ENCODE assay signal across 22 cellular contexts in genomic region chr7:103944230-103944900, GRCh38. TPM values are rescaled to one million over a fixed set of nuclear protein-coding genes. Genes with fewer than 3 reads are reported as not detected.
"Had no signal": no experiment of that assay in that cellular context is flagged by ENCODE, and none has a peak within 500 bp of the region (broad histone marks: within the 10 kb centered on the region; RNA-seq: fewer than 3 reads in every experiment).

No MANE protein-coding gene starts in this region.

- DNase-seq: activated CD4-positive, alpha-beta T cell treated with anti-CD3 and anti-CD28 coated beads for 4 hours; activated CD4-positive, alpha-beta T cell treated with anti-CD3 and anti-CD28 coated beads, Interleukin-2, amount 50 U/mL, for 4 hours; activated naive CD4-positive, alpha-beta T cell; activated T-cell treated with anti-CD3 and anti-CD28 coated beads for 4 hours; activated T-cell treated with anti-CD3 and anti-CD28 coated beads, Interleukin-2, amount 50 U/mL, for 72 hours; central memory CD4-positive, alpha-beta T cell; colonic mucosa; effector memory CD8-positive, alpha-beta T cell; head of caudate nucleus; hippocampal formation; left colon; mammary epithelial cell; naive B cell; nephron progenitor cell; stimulated activated CD4-positive, alpha-beta T cell treated with anti-CD3 and anti-CD28 coated beads, Interleukin-12 subunit alpha, Interleukin-12 subunit beta, amount 100 ng/mL, for 4 hours; stimulated activated CD4-positive, alpha-beta T cell treated with anti-CD3 and anti-CD28 coated beads, Interleukin-4, amount 100 ng/mL, for 24 hours; stimulated activated naive CD8-positive, alpha-beta T cell treated with anti-CD3 and anti-CD28 coated beads, Interleukin-15, amount 100 ng/mL, for 72 hours; uterus had no signal

- H3K27ac ChIP-seq: breast epithelium, colonic mucosa, neutrophil, skin epidermis, uterus had no signal

- H3K36me3 ChIP-seq: breast epithelium, colonic mucosa, neutrophil, uterus had no signal

- H3K4me3 ChIP-seq: breast epithelium, colonic mucosa, skin epidermis, uterus had no signal

- H3K9me3 ChIP-seq: breast epithelium, colonic mucosa, neutrophil, uterus had no signal

- H3K4me1 ChIP-seq: breast epithelium, colonic mucosa, uterus had no signal

RNA-seq across cellular contexts. Expression of gene RELN, which starts 45.1 kb away (rescaled TPM):
- total RNA-seq: activated naive CD4-positive, alpha-beta T cell treated with anti-CD3 and anti-CD28 coated beads, Interleukin-2, amount 50 U/mL, for 72 hours; activated T-cell treated with anti-CD3 and anti-CD28 coated beads, Interleukin-2, amount 50 U/mL, for 72 hours had no signal
